Comparison of ENCODE assay signal across 8 cellular contexts in genomic region chr2:73386894-73387636, GRCh38. TPM values are rescaled to one million over a fixed set of nuclear protein-coding genes. Genes with fewer than 3 reads are reported as not detected.
A peak's percentile ranks its signal among the peaks of the same experiment; 100 is the strongest.
DNase-seq lines count a peak whose midpoint lies in the region; ATAC-seq, FAIRE-seq and TF ChIP-seq lines count a peak whose summit lies in the region.

No MANE protein-coding gene starts in this region.

- H3K4me3 ChIP-seq in kidney (ENCODE audit: low read length in 2 of 2) (peak overlapping the region; percentile 93 to 98), thyroid gland (replicated peaks in 1 of 3) (peak overlapping the region; percentile 41 to 54 (median 51))

- H3K9ac ChIP-seq in kidney (ENCODE audit: low read length in 2 of 2): peak overlapping the region in 1 of 2 donors; percentile 94

- POLR2A ChIA-PET in activated CD4-positive, alpha-beta T cell treated with anti-CD3 and anti-CD28 coated beads, Interleukin-2, amount 10 ng/mL, durations not matched to agents 7 days and 5 days (lab: Charles Lee): no interaction called here
- POLR2A ChIA-PET in activated CD4-positive, alpha-beta memory T cell treated with anti-CD3 and anti-CD28 coated beads for 36 hours (lab: Charles Lee): interaction anchor here (2.6 to 2.8 kb wide), 2 partner anchors 94 to 153 kb away, joined by 6 to 14 read pairs; partner anchors contain the start of genes CCT7, EGR4 and PRADC1

- peak overlapping the region; percentile 94 for H3K27ac Mint-ChIP-seq in activated CD4-positive, alpha-beta T cell treated with anti-CD3 and anti-CD28 coated beads, Interleukin-2, amount 10 ng/mL, durations not matched to agents 7 days and 5 days
- H3K27ac Mint-ChIP-seq in activated CD4-positive, alpha-beta memory T cell treated with anti-CD3 and anti-CD28 coated beads for 36 hours: peak overlapping the region; percentile 82

- H3K9me3 Mint-ChIP-seq in activated CD4-positive, alpha-beta T cell treated with anti-CD3 and anti-CD28 coated beads, Interleukin-2, amount 10 ng/mL, durations not matched to agents 7 days and 5 days: no peaks in the 10 kb centered on the region
- H3K9me3 Mint-ChIP-seq in activated CD4-positive, alpha-beta memory T cell treated with anti-CD3 and anti-CD28 coated beads for 36 hours: no peaks in the 10 kb centered on the region

- peaks cover 4% of the 10 kb centered on the region for H3K27me3 Mint-ChIP-seq in activated CD4-positive, alpha-beta T cell treated with anti-CD3 and anti-CD28 coated beads, Interleukin-2, amount 10 ng/mL, durations not matched to agents 7 days and 5 days
- no peaks in the 10 kb centered on the region for H3K27me3 Mint-ChIP-seq in activated CD4-positive, alpha-beta memory T cell treated with anti-CD3 and anti-CD28 coated beads for 36 hours

- TF ChIP-seq POLR2A in thyroid gland (IDR thresholded peaks at IDR 0.05): no peak

- H3K27me3 ChIP-seq in thyroid gland: no peaks in the 10 kb centered on the region

- H3K4me3 Mint-ChIP-seq in activated CD4-positive, alpha-beta T cell treated with anti-CD3 and anti-CD28 coated beads, Interleukin-2, amount 10 ng/mL, durations not matched to agents 7 days and 5 days: peak overlapping the region; percentile 89
- peak overlapping the region; percentile 92 for H3K4me3 Mint-ChIP-seq in activated CD4-positive, alpha-beta memory T cell treated with anti-CD3 and anti-CD28 coated beads for 36 hours

- H3K4me1 ChIP-seq in kidney (ENCODE audit: control insufficient read depth in 1 of 2, insufficient read depth in 1 of 2, low read depth in 1 of 2, low read length in 2 of 2): peaks cover 0 to 4% of the 10 kb centered on the region in 2 donors
- H3K4me1 ChIP-seq in thyroid gland: peaks cover 11% of the 10 kb centered on the region in 2 donors

- no peak for FAIRE-seq in kidney (lab: Jason Lieb, UNC)

- DNase-seq in activated CD4-positive, alpha-beta T cell treated with anti-CD3 and anti-CD28 coated beads, Interleukin-2, amount 10 ng/mL, durations not matched to agents 7 days and 5 days: no peak
- DNase-seq in activated CD4-positive, alpha-beta T cell treated with anti-CD3 and anti-CD28 coated beads, Interleukin-2, amount 50 U/mL, for 1 hour: no peak
- DNase-seq in activated CD4-positive, alpha-beta memory T cell treated with anti-CD3 and anti-CD28 coated beads for 36 hours: no peak
- DNase-seq in kidney: no peak
- DNase-seq in thyroid gland: no peak
- no peak for DNase-seq in NK-92 treated with Interleukin-12 subunit alpha and Interleukin-12 subunit beta, amount 100 ng/mL, for 24 hours (lab: John Stamatoyannopoulos, UW)
- DNase-seq in RPMI8226: no peak

- no peaks in the 10 kb centered on the region for H3K9me3 ChIP-seq in kidney (ENCODE audit: control insufficient read depth in 1 of 2, low read length in 2 of 2)
- no peaks in the 10 kb centered on the region for H3K9me3 ChIP-seq in thyroid gland

- H3K4me1 Mint-ChIP-seq in activated CD4-positive, alpha-beta T cell treated with anti-CD3 and anti-CD28 coated beads, Interleukin-2, amount 10 ng/mL, durations not matched to agents 7 days and 5 days: peaks cover 28% of the 10 kb centered on the region
- peaks cover 31% of the 10 kb centered on the region for H3K4me1 Mint-ChIP-seq in activated CD4-positive, alpha-beta memory T cell treated with anti-CD3 and anti-CD28 coated beads for 36 hours (ENCODE audit: low read depth)

- peaks cover 5% of the 10 kb centered on the region for H3K36me3 Mint-ChIP-seq in activated CD4-positive, alpha-beta T cell treated with anti-CD3 and anti-CD28 coated beads, Interleukin-2, amount 10 ng/mL, durations not matched to agents 7 days and 5 days (ENCODE audit: low read depth)
- H3K36me3 Mint-ChIP-seq in activated CD4-positive, alpha-beta memory T cell treated with anti-CD3 and anti-CD28 coated beads for 36 hours: peaks cover 4% of the 10 kb centered on the region

- intact Hi-C loops in activated CD4-positive, alpha-beta memory T cell treated with anti-CD3 and anti-CD28 coated beads for 36 hours (cut with micrococcal nuclease): loop anchor here (2.0 to 10.0 kb wide), 2 partner anchors 102 to 348 kb away; partner anchors contain the start of genes FBXO41 and TPRKB
- intact Hi-C loops in kidney (cut with DNase I): no loop called here
- intact Hi-C loops in thyroid gland (cut with DNase I): no loop called here

- CTCF ChIA-PET in activated CD4-positive, alpha-beta T cell treated with anti-CD3 and anti-CD28 coated beads, Interleukin-2, amount 10 ng/mL, durations not matched to agents 7 days and 5 days (lab: Charles Lee): no interaction called here
- CTCF ChIA-PET in activated CD4-positive, alpha-beta memory T cell treated with anti-CD3 and anti-CD28 coated beads for 36 hours (lab: Charles Lee): interaction anchor here (0.7 to 2.4 kb wide), 2 partner anchors 94 to 174 kb away, joined by 3 to 6 read pairs; partner anchors contain the start of gene EGR4

- 21 to 25% methylated on average over 6 of the region's 6 CpGs for WGBS in thyroid gland, 2 donors

- TF ChIP-seq CTCF in kidney (IDR thresholded peaks at IDR 0.05; ENCODE audit: borderline replicate concordance, extremely low read depth, insufficient read depth) (no peak), thyroid gland (IDR thresholded peaks at IDR 0.05) (no peak)

- no peak for ATAC-seq in HG02798 (IDR thresholded peaks at IDR 0.05; ENCODE audit: poor library complexity, unreplicated experiment)

- no peak overlapping the region for H3K27ac ChIP-seq in kidney (ENCODE audit: low read depth in 2 of 2, low read length in 2 of 2)
- H3K27ac ChIP-seq in thyroid gland: peak overlapping the region in 1 of 3 donors; percentile 90

- H3K36me3 ChIP-seq in kidney (ENCODE audit: control insufficient read depth in 1 of 2, insufficient read depth in 2 of 2, low read length in 2 of 2) (no peaks in the 10 kb centered on the region), thyroid gland (no peaks in the 10 kb centered on the region)

RNA-seq across cellular contexts. Expression of gene ALMS1, which starts 1.4 kb away (rescaled TPM):
- total RNA-seq in activated CD4-positive, alpha-beta T cell treated with anti-CD3 and anti-CD28 coated beads, Interleukin-2, amount 10 ng/mL, durations not matched to agents 7 days and 5 days: 10 to 100 TPM; 20.6 to 25.1 TPM
- total RNA-seq in activated CD4-positive, alpha-beta memory T cell treated with anti-CD3 and anti-CD28 coated beads for 36 hours: 10 to 100 TPM; 20.4 to 22.7 TPM
- 26.2 TPM for total RNA-seq in kidney
- 9.2 TPM for polyA plus RNA-seq in kidney (ENCODE audit: insufficient read depth, low read depth, low replicate concordance)
- 10 to 100 TPM; 38.7 to 66.6 (median 44.4) TPM for total RNA-seq in thyroid gland
